In genomic region chr7:100538654-100539435, GRCh38 we compare ENCODE assay signal across 1 cellular context.
A peak's percentile ranks its signal among the peaks of the same experiment; 100 is the strongest.
TF ChIP-seq lines count a peak whose summit lies in the region.

Gene AGFG2, plus strand, starts transcription at chr7:100539203. Its CDS starts 144 bp downstream, at chr7:100539347.

TF ChIP-seq in K562, 482 proteins besides CTCF, POLR2A, EP300 and RAD21 (continued from another document):
- TF ChIP-seq RCOR1 (IDR thresholded peaks at IDR 0.05; ENCODE audit: borderline replicate concordance in 1 of 2, low read depth in 2 of 2, low read length in 2 of 2) (peak in 1 of 2 experiments; percentile 2; a peak in 2 of 4 replicates), ZNF511 (CRISPR knock-in tag; IDR thresholded peaks at IDR 0.05) (peak; percentile 59), HBP1 (CRISPR knock-in tag; IDR thresholded peaks at IDR 0.05) (peak; percentile 96), ZNF780A (CRISPR knock-in tag; IDR thresholded peaks at IDR 0.05) (no peak), SIN3A (IDR thresholded peaks at IDR 0.05; ENCODE audit: borderline replicate concordance in 2 of 2, control insufficient read depth in 1 of 2, low read depth in 2 of 2, low read length in 2 of 2) (peak; percentile 93 to 94; a peak in 3 of 4 replicates), PKNOX1 (IDR thresholded peaks at IDR 0.05) (peak; percentile 97), SOX6 (IDR thresholded peaks at IDR 0.05) (0 out of 2 replicates have a peak, but pooled peaks have one; percentile 10), FOXK2 (conservative IDR thresholded peaks at IDR 0.05 in 1 of 2, IDR thresholded peaks at IDR 0.05 in 1 of 2; ENCODE audit: low read depth in 2 of 2) (peak in 1 of 2 experiments; percentile 65; a peak in 1 of 4 replicates), MAX (CRISPR knock-in tag; IDR thresholded peaks at IDR 0.05) (peak; percentile 95), MTF1 (CRISPR knock-in tag; IDR thresholded peaks at IDR 0.05; ENCODE audit: borderline replicate concordance) (0 out of 2 replicates have a peak, but pooled peaks have one; percentile 66), SP2 (IDR thresholded peaks at IDR 0.05; ENCODE audit: extremely low read depth, low read depth, low read length, poor library complexity, severe bottlenecking) (peak; percentile 2), HDAC8 (tag; IDR thresholded peaks at IDR 0.05) (0 out of 2 replicates have a peak, but pooled peaks have one; percentile 43), PCBP1 (IDR thresholded peaks at IDR 0.05; ENCODE audit: low read depth, low read length, poor library complexity, severe bottlenecking) (peak; percentile 83), MTA1 (IDR thresholded peaks at IDR 0.05; ENCODE audit: borderline replicate concordance) (peak; percentile 53; the same call in 1 of the 2 replicates), ATF6 (CRISPR knock-in tag; IDR thresholded peaks at IDR 0.05) (peak; percentile 76), HNRNPL (IDR thresholded peaks at IDR 0.05; ENCODE audit: low read depth, low read length) (0 out of 2 replicates have a peak, but pooled peaks have one; percentile 69), HDAC6 (IDR thresholded peaks at IDR 0.05; ENCODE audit: low read depth, low read length) (no peak), ZNF253 (CRISPR knock-in tag; conservative IDR thresholded peaks at IDR 0.05) (no peak), CBX8 (IDR thresholded peaks at IDR 0.05; ENCODE audit: borderline replicate concordance, extremely low read depth, low read depth, low read length, poor library complexity, severe bottlenecking) (no peak), SMAD3 (CRISPR knock-in tag; conservative IDR thresholded peaks at IDR 0.05) (no peak), RB1 (IDR thresholded peaks at IDR 0.05; ENCODE audit: low read depth) (peak; percentile 58; the same call in 1 of the 2 replicates), SMAD4 (CRISPR knock-in tag; conservative IDR thresholded peaks at IDR 0.05) (peak; percentile 58), JUN (IDR thresholded peaks at IDR 0.05; ENCODE audit: borderline replicate concordance, low read depth, low read length) (peak; percentile 58), JUN (CRISPR knock-in tag; IDR thresholded peaks at IDR 0.05; ENCODE audit: borderline replicate concordance) (no peak), MLLT1 (IDR thresholded peaks at IDR 0.05) (peak; percentile 38 to 80), EHMT2 (IDR thresholded peaks at IDR 0.05) (peak; percentile 55; the same call in 1 of the 2 replicates), FOXM1 (IDR thresholded peaks at IDR 0.05; ENCODE audit: low read depth) (peak; percentile 58; the same call in 1 of the 2 replicates), FOXM1 (CRISPR knock-in tag; IDR thresholded peaks at IDR 0.05; ENCODE audit: low read depth) (no peak), MTA3 (IDR thresholded peaks at IDR 0.05; ENCODE audit: borderline replicate concordance) (peak; percentile 37), HOMEZ (CRISPR knock-in tag; IDR thresholded peaks at IDR 0.05) (peak; percentile 77; the same call in 1 of the 2 replicates), RBM34 (IDR thresholded peaks at IDR 0.05; ENCODE audit: borderline replicate concordance, insufficient read depth, low read length) (no peak), MCM3 (IDR thresholded peaks at IDR 0.05) (no peak), EP400 (IDR thresholded peaks at IDR 0.05) (peak; percentile 93), ATF4 (CRISPR knock-in tag; IDR thresholded peaks at IDR 0.05) (peak; percentile 67), KAT7 (CRISPR knock-in tag; IDR thresholded peaks at IDR 0.05; ENCODE audit: borderline replicate concordance) (peak; percentile 85; the same call in 1 of the 2 replicates), USF2 (CRISPR knock-in tag; IDR thresholded peaks at IDR 0.05) (peak; percentile 33; the same call in 1 of the 2 replicates), EGR1 (conservative IDR thresholded peaks at IDR 0.05) (peak; percentile 100), ZNF280A (IDR thresholded peaks at IDR 0.05; ENCODE audit: low read depth, partially characterized antibody) (no peak), ESRRB (CRISPR knock-in tag; IDR thresholded peaks at IDR 0.05; ENCODE audit: borderline replicate concordance) (no peak), ZNF778 (CRISPR knock-in tag; IDR thresholded peaks at IDR 0.05) (no peak), MNT (conservative IDR thresholded peaks at IDR 0.05) (peak; percentile 99 to 100), IRF1 (CRISPR knock-in tag; IDR thresholded peaks at IDR 0.05; ENCODE audit: borderline replicate concordance) (no peak), CREB1 (IDR thresholded peaks at IDR 0.05) (peak; percentile 89), CREB1 (CRISPR knock-in tag; IDR thresholded peaks at IDR 0.05) (peak; percentile 88), XRCC5 (IDR thresholded peaks at IDR 0.05; ENCODE audit: low read depth, low read length) (peak; percentile 59; the same call in 1 of the 2 replicates)
